Comparison of ENCODE assay signal across 21 cellular contexts in genomic region chr7:155709453-155709852, GRCh38.
DNase-seq lines count a peak whose midpoint lies in the region; ATAC-seq and TF ChIP-seq lines count a peak whose summit lies in the region.
"Had no signal": no experiment of that assay in that cellular context is flagged by ENCODE, and none has a peak within 500 bp of the region (broad histone marks: within the 10 kb centered on the region; RNA-seq: fewer than 3 reads in every experiment).

No MANE protein-coding gene starts in this region.

- no peaks in the 10 kb centered on the region for H3K9me2 ChIP-seq in OCI-LY1 (ENCODE audit: low read depth, low read length)

- no peak overlapping the region; the same call in 1 of the 2 replicates for H3K9ac ChIP-seq in OCI-LY1 (ENCODE audit: low read length)

- H3K79me2 ChIP-seq in OCI-LY1 (ENCODE audit: insufficient read depth, low read length), result peaks cover 9% of the 10 kb centered on the region; the same call in 1 of the 2 replicates

- no peak for DNase-seq in right lobe of liver
- DNase-seq in AG08395 (ENCODE audit: low spot score), result no peak
- no peak for DNase-seq in T-helper 1 cell
- DNase-seq in mesenteric fat pad (ENCODE audit: low spot score), result no peak
- DNase-seq: activated T-cell treated with anti-CD3 and anti-CD28 coated beads for 4 hours; anterior cingulate cortex; central memory CD4-positive, alpha-beta T cell; erythroblast; NCI-H1417; NCI-H2171; NCI-H69; psoas muscle; SHP77 treated with DMSO at 0.1 percent for 48 hours; stimulated activated CD4-positive, alpha-beta T cell treated with anti-CD3 and anti-CD28 coated beads, Interleukin-4, amount 100 ng/mL, for 24 hours; stomach; upper lobe of left lung had no signal

- no peaks in the 10 kb centered on the region for H4K20me1 ChIP-seq in OCI-LY1 (ENCODE audit: insufficient read depth, low read length)

- no peak for TF ChIP-seq CTCF in OCI-LY1 (IDR thresholded peaks at IDR 0.05; ENCODE audit: low read length)
- TF ChIP-seq CTCF in right lobe of liver (IDR thresholded peaks at IDR 0.05), result no peak

- H3K4me2 ChIP-seq in OCI-LY1 (ENCODE audit: low read length), result no peak overlapping the region; the same call in 1 of the 2 replicates
- H3K4me2 ChIP-seq: smooth muscle cell had no signal

- H3K4me3 ChIP-seq in OCI-LY1 (ENCODE audit: low read depth, low read length, poor library complexity, severe bottlenecking) (no peak overlapping the region), right lobe of liver (no peak overlapping the region)
- H3K4me3 ChIP-seq: psoas muscle, smooth muscle cell, stomach, upper lobe of left lung had no signal

- H3K27ac ChIP-seq in OCI-LY1 (ENCODE audit: low read depth, low read length, poor library complexity, severe bottlenecking), result peak overlapping the region; percentile 62
- H3K27ac ChIP-seq in right lobe of liver, result peak overlapping the region in 2 of 3 donors; percentile 19 to 32
- H3K27ac ChIP-seq: C4-2B, psoas muscle, stomach, upper lobe of left lung had no signal

- H3F3A ChIP-seq in OCI-LY1 (ENCODE audit: insufficient read depth, low read length), result no peaks in the 10 kb centered on the region

- H2AFZ ChIP-seq in OCI-LY1 (ENCODE audit: low read length), result no peak overlapping the region

- TF ChIP-seq POLR2A in right lobe of liver (IDR thresholded peaks at IDR 0.05), result no peak

- intact Hi-C loops in right lobe of liver (cut with DNase I), result no loop called here

- peaks cover 96% of the 10 kb centered on the region for H3K36me3 ChIP-seq in OCI-LY1 (ENCODE audit: insufficient read depth, low read length)
- H3K36me3 ChIP-seq in right lobe of liver, result peaks cover 0 to 26% (median 20%) of the 10 kb centered on the region in 4 donors

- no peaks in the 10 kb centered on the region for H3K27me3 ChIP-seq in OCI-LY1 (ENCODE audit: insufficient read depth, low read length)
- no peaks in the 10 kb centered on the region for H3K27me3 ChIP-seq in right lobe of liver
- H3K27me3 ChIP-seq: stomach, upper lobe of left lung had no signal

- no peaks in the 10 kb centered on the region for H3K9me3 ChIP-seq in OCI-LY1 (ENCODE audit: low read length)
- H3K9me3 ChIP-seq in right lobe of liver, result no peaks in the 10 kb centered on the region
- H3K9me3 ChIP-seq: psoas muscle, stomach, upper lobe of left lung had no signal

- H3K4me1 ChIP-seq in OCI-LY1 (ENCODE audit: insufficient read depth, low read length, severe bottlenecking), result peaks cover 39% of the 10 kb centered on the region
- H3K4me1 ChIP-seq in right lobe of liver, result peaks cover 0 to 34% (median 12%) of the 10 kb centered on the region in 4 donors

- ATAC-seq in GM19025 (IDR thresholded peaks at IDR 0.05; ENCODE audit: low read depth, unreplicated experiment) (peak; percentile 42), HG02642 (IDR thresholded peaks at IDR 0.05; ENCODE audit: poor library complexity, unreplicated experiment) (peak; percentile 52), right lobe of liver (peak; percentile 55 to 74 (median 66))
- ATAC-seq: psoas muscle had no signal
